In genomic region chr9:99466787-99467186, GRCh38 we compare ENCODE assay signal across 20 cellular contexts.
"Had no signal": no experiment of that assay in that cellular context is flagged by ENCODE, and none has a peak within 500 bp of the region (broad histone marks: within the 10 kb centered on the region; RNA-seq: fewer than 3 reads in every experiment).

No MANE protein-coding gene starts in this region.

- H3K4me3 Mint-ChIP-seq: memory B cell, mesothelial cell of epicardium, natural killer cell, neural progenitor cell had no signal

- H3K9me3 ChIP-seq: colonic mucosa, lower lobe of right lung, ovary, suprapubic skin, tibial artery, upper lobe of right lung, vagina had no signal

- H3K27me3 Mint-ChIP-seq: memory B cell had no signal

- H3K9me3 Mint-ChIP-seq: memory B cell, natural killer cell, neural progenitor cell had no signal

- H3K27me3 ChIP-seq: colonic mucosa, neural progenitor cell, ovary, suprapubic skin, tibial artery, upper lobe of right lung, vagina had no signal

- H3K4me3 ChIP-seq: colonic mucosa, lower lobe of right lung, neural progenitor cell, ovary, smooth muscle cell, suprapubic skin, tibial artery, upper lobe of right lung, vagina had no signal

- H3K36me3 Mint-ChIP-seq: memory B cell, mesothelial cell of epicardium, natural killer cell, neural progenitor cell had no signal

- H3K4me1 Mint-ChIP-seq: natural killer cell had no signal

- ATAC-seq: foreskin keratinocyte; lower lobe of right lung; natural killer cell; right cardiac atrium; stimulated activated naive CD8-positive, alpha-beta T cell treated with anti-CD3 and anti-CD28 coated beads, Interleukin-15, Interleukin-2, amounts not matched to agents 100 U/mL and 50 U/mL, for 24 hours; upper lobe of right lung had no signal

- H3K27ac ChIP-seq: colonic mucosa, foreskin keratinocyte, lower lobe of right lung, neural progenitor cell, ovary, suprapubic skin, upper lobe of right lung, vagina had no signal

- H3K36me3 ChIP-seq: colonic mucosa, lower lobe of right lung, neural progenitor cell, ovary, suprapubic skin, tibial artery, upper lobe of right lung, vagina had no signal

- DNase-seq: colonic mucosa; dermis blood vessel endothelial cell; foreskin keratinocyte; head of caudate nucleus; hippocampal formation; lower lobe of right lung; natural killer cell; nucleus accumbens; ovary; right cardiac atrium; stimulated activated CD4-positive, alpha-beta T cell treated with anti-CD3 and anti-CD28 coated beads, Interleukin-2, amount 100 ng/mL, for 48 hours; stimulated activated naive CD8-positive, alpha-beta T cell treated with anti-CD3 and anti-CD28 coated beads, Interleukin-15, Interleukin-2, amounts not matched to agents 100 U/mL and 50 U/mL, for 24 hours; tibial artery; upper lobe of right lung had no signal

- H3K4me1 ChIP-seq: colonic mucosa, foreskin keratinocyte, lower lobe of right lung, suprapubic skin had no signal

- H3K27ac Mint-ChIP-seq: memory B cell, mesothelial cell of epicardium, natural killer cell, neural progenitor cell had no signal
